In the genomic region with DNA sequence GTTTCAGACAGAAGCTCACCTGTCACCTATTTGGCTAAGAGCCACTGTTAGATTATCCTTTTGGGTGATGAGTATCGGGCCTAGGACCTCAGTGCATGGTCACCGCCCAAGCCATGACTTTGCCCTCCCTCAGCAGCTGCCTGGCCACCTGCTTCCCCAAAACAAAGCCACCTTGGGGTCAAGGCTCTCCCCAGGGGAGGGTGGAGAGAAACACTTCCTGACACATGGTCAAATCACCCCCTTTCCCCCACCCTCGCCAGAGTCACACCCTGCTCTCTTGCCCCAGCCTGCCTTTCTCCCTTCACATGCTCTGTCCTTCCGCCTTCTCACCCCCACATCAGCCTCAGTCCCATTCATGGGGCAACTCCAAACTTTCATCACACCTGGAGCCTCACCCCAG, we compare ENCODE assay signal across 2 cellular contexts.
TF ChIP-seq lines count a peak whose summit lies in the region.

No MANE protein-coding gene starts in this region.

TF ChIP-seq in HCT116, 20 proteins besides CTCF, POLR2A, EP300 and RAD21:
- TF ChIP-seq EZH2phosphoT487 (IDR thresholded peaks at IDR 0.05; ENCODE audit: borderline replicate concordance) (no peak), ATF3 (IDR thresholded peaks at IDR 0.05) (no peak), JUND (IDR thresholded peaks at IDR 0.05) (no peak), FOSL1 (IDR thresholded peaks at IDR 0.05; ENCODE audit: low read depth) (no peak), SRF (IDR thresholded peaks at IDR 0.05; ENCODE audit: low read depth) (no peak), ZFX (IDR thresholded peaks at IDR 0.05) (no peak), REST (IDR thresholded peaks at IDR 0.05; ENCODE audit: low read depth) (no peak), EZH2 (IDR thresholded peaks at IDR 0.05) (no peak), CBX3 (IDR thresholded peaks at IDR 0.05; ENCODE audit: low read depth) (no peak), SIN3A (IDR thresholded peaks at IDR 0.05; ENCODE audit: low read depth) (no peak), EGR1 (IDR thresholded peaks at IDR 0.05; ENCODE audit: low read depth) (no peak), ELF1 (IDR thresholded peaks at IDR 0.05; ENCODE audit: borderline replicate concordance, low read depth) (no peak), YY1 (IDR thresholded peaks at IDR 0.05; ENCODE audit: extremely low read depth, insufficient replicate concordance, low read depth, low read length) (no peak), CEBPB (IDR thresholded peaks at IDR 0.05; ENCODE audit: low read depth) (no peak), ZBTB33 (IDR thresholded peaks at IDR 0.05; ENCODE audit: extremely low read depth, insufficient replicate concordance, low read length) (no peak), TCF7L2 (IDR thresholded peaks at IDR 0.05; ENCODE audit: borderline replicate concordance, extremely low read depth, insufficient read depth, insufficient read length) (no peak), POLR2AphosphoS5 (IDR thresholded peaks at IDR 0.05; ENCODE audit: low read depth, low read length) (no peak), ZNF274 (IDR thresholded peaks at IDR 0.05; ENCODE audit: low read depth, low read length) (no peak), MAX (IDR thresholded peaks at IDR 0.05) (no peak), SP1 (IDR thresholded peaks at IDR 0.05; ENCODE audit: low read depth) (no peak)

TF ChIP-seq in GM12878, 131 proteins besides CTCF, POLR2A, EP300 and RAD21:
- no peak for TF ChIP-seq JUNB (IDR thresholded peaks at IDR 0.05)
- TF ChIP-seq TCF12 (IDR thresholded peaks at IDR 0.05; ENCODE audit: low read depth, low read length) = 0 out of 2 replicates have a peak, but pooled peaks have one; percentile 3
